10 cellular contexts compared by ENCODE assay signal in genomic region chr17:43839670-43840101, GRCh38. TPM values are rescaled to one million over a fixed set of nuclear protein-coding genes. Genes with fewer than 3 reads are reported as not detected.
DNase-seq lines count a peak whose midpoint lies in the region; ATAC-seq and TF ChIP-seq lines count a peak whose summit lies in the region.
"Had no signal": no experiment of that assay in that cellular context is flagged by ENCODE, and none has a peak within 500 bp of the region (broad histone marks: within the 10 kb centered on the region; RNA-seq: fewer than 3 reads in every experiment).

No MANE protein-coding gene starts in this region.

- DNase-seq in heart left ventricle (peak in 1 of 5 donors; percentile 33), right atrium auricular region (ENCODE audit: low spot score) (no peak), NCI-H748 treated with DMSO at 0.1 percent for 48 hours (lab: John Stamatoyannopoulos, UW) (peak; percentile 90), esophagus squamous epithelium (lab: John Stamatoyannopoulos, UW) (no peak), iPS-NIHi7 (ENCODE audit: extremely low spot score) (no peak)
- no peak for DNase-seq in activated CD4-positive, alpha-beta T cell treated with anti-CD3 and anti-CD28 coated beads, Interleukin-2, amount 50 U/mL, for 1 hour
- DNase-seq in activated naive CD8-positive, alpha-beta T cell treated with anti-CD3 and anti-CD28 coated beads for 36 hours: no peak
- DNase-seq: activated CD8-positive, alpha-beta memory T cell treated with anti-CD3 and anti-CD28 coated beads, Interleukin-2, amount 50 U/mL, for 4 hours had no signal

- H3K36me3 ChIP-seq in heart left ventricle (no peaks in the 10 kb centered on the region), right atrium auricular region (no peaks in the 10 kb centered on the region), esophagus squamous epithelium (no peaks in the 10 kb centered on the region)

- no peak overlapping the region for H3K4me3 Mint-ChIP-seq in activated naive CD8-positive, alpha-beta T cell treated with anti-CD3 and anti-CD28 coated beads for 36 hours

- no peaks in the 10 kb centered on the region for H3K27me3 ChIP-seq in heart left ventricle
- H3K27me3 ChIP-seq in right atrium auricular region: no peaks in the 10 kb centered on the region
- no peaks in the 10 kb centered on the region for H3K27me3 ChIP-seq in esophagus squamous epithelium

- H3K9me3 Mint-ChIP-seq in activated naive CD8-positive, alpha-beta T cell treated with anti-CD3 and anti-CD28 coated beads for 36 hours: no peaks in the 10 kb centered on the region

- H3K9me3 ChIP-seq in heart left ventricle (no peaks in the 10 kb centered on the region), right atrium auricular region (no peaks in the 10 kb centered on the region), esophagus squamous epithelium (no peaks in the 10 kb centered on the region)

- peaks cover 0 to 13% (median 6%) of the 10 kb centered on the region in 12 donors for H3K4me1 ChIP-seq in heart left ventricle
- H3K4me1 ChIP-seq in right atrium auricular region: peaks cover 0 to 25% of the 10 kb centered on the region in 2 donors
- H3K4me1 ChIP-seq in esophagus squamous epithelium: peaks cover 0 to 29% (median 16%) of the 10 kb centered on the region in 3 donors

- no peaks in the 10 kb centered on the region for H3K36me3 Mint-ChIP-seq in activated naive CD8-positive, alpha-beta T cell treated with anti-CD3 and anti-CD28 coated beads for 36 hours

- peak in 3 of 4 donors; percentile 22 to 47 (median 29) for ATAC-seq in heart left ventricle
- no peak for ATAC-seq in HG02852 (IDR thresholded peaks at IDR 0.05; ENCODE audit: unreplicated experiment)

- H3K4me1 Mint-ChIP-seq in activated naive CD8-positive, alpha-beta T cell treated with anti-CD3 and anti-CD28 coated beads for 36 hours: no peaks in the 10 kb centered on the region

- intact Hi-C loops in heart left ventricle (cut with DNase I): loop anchor here in 7 of 10 donors (5.0 to 10.0 kb wide), 3 partner anchors 55 to 145 kb away; partner anchors contain the start of gene CFAP97D1 (in 2 of the 7)
- intact Hi-C loops in esophagus squamous epithelium (cut with DNase I): loop anchor here (5.0 kb wide), 1 partner anchor 57 kb away; the partner anchor contains the start of gene CFAP97D1

- TF ChIP-seq CTCF in heart left ventricle (IDR thresholded peaks at IDR 0.05) (no peak), right atrium auricular region (IDR thresholded peaks at IDR 0.05) (no peak), esophagus squamous epithelium (IDR thresholded peaks at IDR 0.05) (peak in 1 of 6 experiments; percentile 8)

- no peak overlapping the region for H3K27ac Mint-ChIP-seq in activated naive CD8-positive, alpha-beta T cell treated with anti-CD3 and anti-CD28 coated beads for 36 hours

- H3K27ac ChIP-seq in heart left ventricle: no peak overlapping the region
- H3K27ac ChIP-seq in right atrium auricular region: no peak overlapping the region
- peak overlapping the region in 3 of 4 donors; percentile 3 to 54 (median 18) for H3K27ac ChIP-seq in esophagus squamous epithelium
- H3K27ac ChIP-seq: coronary artery had no signal

- H3K4me3 ChIP-seq in heart left ventricle (no peak overlapping the region), right atrium auricular region (no peak overlapping the region), esophagus squamous epithelium (no peak overlapping the region)
- H3K4me3 ChIP-seq: coronary artery had no signal

- H3K27me3 Mint-ChIP-seq in activated naive CD8-positive, alpha-beta T cell treated with anti-CD3 and anti-CD28 coated beads for 36 hours: peaks cover 49% of the 10 kb centered on the region

- TF ChIP-seq POLR2A in heart left ventricle (IDR thresholded peaks at IDR 0.05) (no peak), esophagus squamous epithelium (IDR thresholded peaks at IDR 0.05) (no peak)

- WGBS in heart left ventricle, 4 donors: 36 to 46% (median 37%) methylated on average over 7 of the region's 7 CpGs
- 19 to 27% methylated on average over 7 of the region's 7 CpGs for WGBS in esophagus squamous epithelium, 2 donors

RNA-seq across cellular contexts. Expression of gene MPP3, which starts 6.7 kb away (rescaled TPM):
- 10 to 100 TPM; 13.8 to 70.2 (median 25.3) TPM for total RNA-seq in heart left ventricle
- polyA plus RNA-seq in heart left ventricle: 10 to 100 TPM; 40.0 to 45.4 TPM
- total RNA-seq in right atrium auricular region: 10 to 100 TPM; 35.0 to 36.2 TPM
- total RNA-seq in esophagus squamous epithelium: 10 to 100 TPM in 1 of 4 donors, 1 to 10 TPM in 3; 5.9 to 15.8 (median 9.0) TPM
- total RNA-seq in activated naive CD8-positive, alpha-beta T cell treated with anti-CD3 and anti-CD28 coated beads for 36 hours: 1 to 10 TPM in 1 of 2 experiments, under 1 TPM in 1; 0.80 to 1.1 TPM

RNA-seq across cellular contexts. Expression of gene CD300LG, which starts 7.3 kb away (rescaled TPM):
- 10 to 100 TPM in 7 of 9 donors, 1 to 10 TPM in 2; 7.3 to 85.8 (median 19.9) TPM for total RNA-seq in heart left ventricle
- polyA plus RNA-seq in heart left ventricle: 10 to 100 TPM; 15.5 to 37.2 TPM
- 10 to 100 TPM; 11.8 to 30.4 TPM for total RNA-seq in right atrium auricular region
- total RNA-seq in esophagus squamous epithelium: 1 to 10 TPM in 2 of 4 donors, under 1 TPM in 2; 0.30 to 2.3 (median 0.94) TPM
- total RNA-seq in activated naive CD8-positive, alpha-beta T cell treated with anti-CD3 and anti-CD28 coated beads for 36 hours: not detected

RNA-seq across cellular contexts. Expression of gene CFAP97D1, which starts 59.5 kb away (rescaled TPM):
- total RNA-seq in heart left ventricle (under 1 TPM in 2 of 9 donors, not detected in 7; 0.05 to 0.45 TPM), right atrium auricular region (not detected), esophagus squamous epithelium (under 1 TPM in 1 of 4 donors, not detected in 3; 0.13 TPM)
- polyA plus RNA-seq in heart left ventricle: not detected
- total RNA-seq in activated naive CD8-positive, alpha-beta T cell treated with anti-CD3 and anti-CD28 coated beads for 36 hours: not detected

Comparison
In these comparisons a context has a peak if more than half of its experiments do, and no peak if none do; other contexts are left out.
1. H3K27ac ChIP-seq: peak in esophagus squamous epithelium (3 of 4); none in heart left ventricle (0 of 12) and right atrium auricular region (0 of 2).